Comparison of ENCODE assay signal across 10 cellular contexts in genomic region chr19:40797963-40798222, GRCh38. TPM values are rescaled to one million over a fixed set of nuclear protein-coding genes. Genes with fewer than 3 reads are reported as not detected.
A peak's percentile ranks its signal among the peaks of the same experiment; 100 is the strongest.
DNase-seq lines count a peak whose midpoint lies in the region; ATAC-seq and TF ChIP-seq lines count a peak whose summit lies in the region.
"Had no signal": no experiment of that assay in that cellular context is flagged by ENCODE, and none has a peak within 500 bp of the region (broad histone marks: within the 10 kb centered on the region; RNA-seq: fewer than 3 reads in every experiment).

No MANE protein-coding gene starts in this region.

- H3K27me3 Mint-ChIP-seq in chondrocyte (ENCODE audit: low read depth) = no peaks in the 10 kb centered on the region
- H3K27me3 Mint-ChIP-seq in naive thymus-derived CD8-positive, alpha-beta T cell = no peaks in the 10 kb centered on the region

- H3K36me3 Mint-ChIP-seq in chondrocyte (ENCODE audit: low read depth) = peaks cover 8% of the 10 kb centered on the region
- peaks cover 0 to 27% (median 3%) of the 10 kb centered on the region in 3 donors for H3K36me3 Mint-ChIP-seq in naive thymus-derived CD8-positive, alpha-beta T cell

- no peaks in the 10 kb centered on the region for H3K9me3 Mint-ChIP-seq in chondrocyte (ENCODE audit: low read depth)
- peaks cover 0 to 2% (median 0%) of the 10 kb centered on the region in 9 donors for H3K9me3 Mint-ChIP-seq in naive thymus-derived CD8-positive, alpha-beta T cell

- peaks cover 46% of the 10 kb centered on the region for H3K4me1 Mint-ChIP-seq in chondrocyte (ENCODE audit: low read depth)
- H3K4me1 Mint-ChIP-seq in naive thymus-derived CD8-positive, alpha-beta T cell = peaks cover 30 to 53% (median 47%) of the 10 kb centered on the region in 4 donors

- TF ChIP-seq CTCF in AG04449 (IDR thresholded peaks at IDR 0.05; ENCODE audit: insufficient read depth, low read length, missing control alignments) = no peak
- TF ChIP-seq CTCF in chondrocyte (IDR thresholded peaks at IDR 0.05) = no peak

- POLR2A ChIA-PET in AG04449 (lab: Yijun Ruan, JAX) = interaction anchor here (0.5 to 1.1 kb wide), 3 partner anchors 19 to 401 kb away, joined by 3 to 11 read pairs (median 7); partner anchors contain the start of genes COQ8B, ITPKC and RAB4B
- POLR2A ChIA-PET in naive thymus-derived CD8-positive, alpha-beta T cell (lab: Charles Lee) = interaction anchor here (0.6 to 17.6 kb wide), 13 partner anchors 10 to 348 kb away, joined by 3 to 301 read pairs (median 10); partner anchors contain the start of genes ACTMAP, COQ8B, ITPKC and MIA

- H3K4me3 ChIP-seq in AG04449 (ENCODE audit: low read depth, low read length) = peak overlapping the region; percentile 65
- H3K4me3 ChIP-seq in Jurkat, Clone E6-1 (ENCODE audit: low read length) = peak overlapping the region; percentile 74

- no peak for DNase-seq in AG04449 (ENCODE audit: low read depth, low spot score)
- DNase-seq in Jurkat, Clone E6-1 (ENCODE audit: low read depth, low spot score) = no peak
- DNase-seq in chondrocyte (ENCODE audit: low spot score) = no peak
- no peak for DNase-seq in naive thymus-derived CD8-positive, alpha-beta T cell
- DNase-seq in foreskin melanocyte = no peak
- DNase-seq in EL = no peak
- no peak for DNase-seq in AG08395 (ENCODE audit: low spot score)
- no peak for DNase-seq in SK-N-DZ (ENCODE audit: low spot score)
- DNase-seq: NCI-H2171 treated with DMSO at 0.1 percent for 48 hours had no signal

- peak overlapping the region; percentile 74 for H3K4me3 Mint-ChIP-seq in chondrocyte (ENCODE audit: unreplicated experiment)
- H3K4me3 Mint-ChIP-seq in naive thymus-derived CD8-positive, alpha-beta T cell = peak overlapping the region; percentile 88 to 99 (median 96)

- no peak for ATAC-seq in naive thymus-derived CD8-positive, alpha-beta T cell

- peak overlapping the region; percentile 95 for H3K27ac Mint-ChIP-seq in chondrocyte (ENCODE audit: unreplicated experiment)
- H3K27ac Mint-ChIP-seq in naive thymus-derived CD8-positive, alpha-beta T cell = peak overlapping the region; percentile 98 to 100 (median 99)

- CTCF ChIA-PET in AG04449 (lab: Yijun Ruan, JAX) = interaction anchor here (1.9 to 3.9 kb wide), 3 partner anchors 11 to 135 kb away, joined by 8 to 23 read pairs (median 13); partner anchors contain the start of gene RAB4B

RNA-seq across cellular contexts. Expression of gene EGLN2, which starts 1.1 kb away (rescaled TPM):
- 118 TPM for polyA plus RNA-seq in Jurkat, Clone E6-1 (2012; ENCODE audit: insufficient read depth, insufficient read length)
- 74.6 to 83.1 TPM (median 83.0 TPM) in 3 replicates for total RNA-seq in chondrocyte
- 100 to 1,000 TPM; 233 to 243 TPM for total RNA-seq in naive thymus-derived CD8-positive, alpha-beta T cell
- polyA plus RNA-seq in naive thymus-derived CD8-positive, alpha-beta T cell = 100 to 1,000 TPM; 104 to 214 (median 153) TPM
- 60.7 and 81.0 TPM in 2 replicates for polyA plus RNA-seq in SK-N-DZ (2014; cell fraction: cytosol; rRNA removed)
- polyA plus RNA-seq in SK-N-DZ (2014; cell fraction: nucleus; rRNA removed) = 85.8 and 106 TPM in 2 replicates

RNA-seq across cellular contexts. Expression of gene RAB4B, which starts 19.8 kb away (rescaled TPM):
- 55.7 TPM for polyA plus RNA-seq in Jurkat, Clone E6-1 (2012; ENCODE audit: insufficient read depth, insufficient read length)
- 19.2 to 23.4 TPM (median 23.2 TPM) in 3 replicates for total RNA-seq in chondrocyte
- 10 to 100 TPM; 47.3 to 48.6 TPM for total RNA-seq in naive thymus-derived CD8-positive, alpha-beta T cell
- 10 to 100 TPM; 76.4 to 87.2 (median 87.1) TPM for polyA plus RNA-seq in naive thymus-derived CD8-positive, alpha-beta T cell
- polyA plus RNA-seq in SK-N-DZ (2014; cell fraction: cytosol; rRNA removed) = 12.7 and 14.5 TPM in 2 replicates
- 11.5 and 12.8 TPM in 2 replicates for polyA plus RNA-seq in SK-N-DZ (2014; cell fraction: nucleus; rRNA removed)

RNA-seq across cellular contexts. Expression of gene MIA, which starts 22.6 kb away (rescaled TPM):
- not detected for polyA plus RNA-seq in Jurkat, Clone E6-1 (2012; ENCODE audit: insufficient read depth, insufficient read length)
- total RNA-seq in chondrocyte = 1.4 to 2.6 TPM (median 2.4 TPM) in 3 replicates
- 1 to 10 TPM in 1 of 2 experiments, not detected in 1; 2.2 TPM for total RNA-seq in naive thymus-derived CD8-positive, alpha-beta T cell
- not detected for polyA plus RNA-seq in naive thymus-derived CD8-positive, alpha-beta T cell
- polyA plus RNA-seq in SK-N-DZ (2014; cell fraction: cytosol; rRNA removed) = not detected in 2 replicates
- 3.9 TPM in 1 of 2 replicates, not detected in the other for polyA plus RNA-seq in SK-N-DZ (2014; cell fraction: nucleus; rRNA removed)
- total RNA-seq: glomerular endothelial cell had no signal

RNA-seq across cellular contexts. Expression of gene SNRPA, which starts 46.9 kb away (rescaled TPM):
- 297 TPM for polyA plus RNA-seq in Jurkat, Clone E6-1 (2012; ENCODE audit: insufficient read depth, insufficient read length)
- total RNA-seq in chondrocyte = 34.9 to 64.6 TPM (median 37.0 TPM) in 3 replicates
- 10 to 100 TPM; 64.1 to 68.2 TPM for total RNA-seq in naive thymus-derived CD8-positive, alpha-beta T cell
- polyA plus RNA-seq in naive thymus-derived CD8-positive, alpha-beta T cell = 10 to 100 TPM; 45.9 to 62.3 (median 60.4) TPM
- polyA plus RNA-seq in SK-N-DZ (2014; cell fraction: cytosol; rRNA removed) = 163 TPM in 2 replicates
- polyA plus RNA-seq in SK-N-DZ (2014; cell fraction: nucleus; rRNA removed) = 165 and 289 TPM in 2 replicates

RNA-seq across cellular contexts. Expression of gene ACTMAP, which starts 47.6 kb away (rescaled TPM):
- polyA plus RNA-seq in Jurkat, Clone E6-1 (2012; ENCODE audit: insufficient read depth, insufficient read length) = 25.9 TPM
- 7.4 to 11.3 TPM (median 10.4 TPM) in 3 replicates for total RNA-seq in chondrocyte
- 1 to 10 TPM; 7.0 to 7.1 TPM for total RNA-seq in naive thymus-derived CD8-positive, alpha-beta T cell
- polyA plus RNA-seq in naive thymus-derived CD8-positive, alpha-beta T cell = 1 to 10 TPM; 2.5 to 4.6 (median 3.4) TPM
- 1.7 and 1.8 TPM in 2 replicates for polyA plus RNA-seq in SK-N-DZ (2014; cell fraction: cytosol; rRNA removed)
- 2.6 and 9.5 TPM in 2 replicates for polyA plus RNA-seq in SK-N-DZ (2014; cell fraction: nucleus; rRNA removed)
